ENCODE assay signal across 1 cellular context in the genomic region with DNA sequence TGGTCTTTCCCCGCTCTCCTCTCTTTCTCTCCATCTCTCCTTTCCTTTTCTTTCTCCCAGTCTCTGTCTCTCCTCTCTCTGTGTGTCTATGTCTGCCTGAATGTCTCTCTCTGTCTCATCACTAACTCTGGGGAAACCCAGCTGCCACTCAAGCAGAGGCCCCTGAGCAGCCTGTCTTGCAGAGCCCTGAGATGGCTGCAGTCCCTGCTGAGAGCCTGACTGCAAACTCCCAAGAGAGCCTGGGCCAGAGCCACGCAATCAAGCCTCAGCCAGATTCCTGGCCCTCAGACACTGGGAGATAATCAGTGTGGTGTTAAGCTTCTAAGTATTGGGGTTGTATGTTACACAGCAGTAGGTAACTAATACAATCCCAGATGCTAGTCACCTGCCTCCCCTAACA.
TF ChIP-seq lines count a peak whose summit lies in the region.

No MANE protein-coding gene starts in this region.

TF ChIP-seq in H1, 55 proteins besides CTCF, POLR2A, EP300 and RAD21:
- TF ChIP-seq RXRA (IDR thresholded peaks at IDR 0.05; ENCODE audit: insufficient read depth, low read depth, low read length) (no peak), SIN3A (conservative IDR thresholded peaks at IDR 0.05 in 1 of 2, IDR thresholded peaks at IDR 0.05 in 1 of 2; ENCODE audit: low read depth in 1 of 2, low read length in 2 of 2) (no peak), NANOG (IDR thresholded peaks at IDR 0.05; ENCODE audit: insufficient read depth, low read depth, low read length, poor library complexity, severe bottlenecking) (no peak), HDAC6 (IDR thresholded peaks at IDR 0.05; ENCODE audit: low read depth, low read length) (no peak), FOSL1 (IDR thresholded peaks at IDR 0.05; ENCODE audit: insufficient read depth, low read depth, low read length) (no peak), RBBP5 (IDR thresholded peaks at IDR 0.05; ENCODE audit: borderline replicate concordance, low read depth, low read length) (no peak), GABPA (IDR thresholded peaks at IDR 0.05; ENCODE audit: borderline replicate concordance, insufficient read depth, low read length) (no peak), PHF8 (conservative IDR thresholded peaks at IDR 0.05; ENCODE audit: low read depth, low read length) (no peak), KDM4A (IDR thresholded peaks at IDR 0.05; ENCODE audit: low read depth, low read length, severe bottlenecking) (no peak), CBX5 (IDR thresholded peaks at IDR 0.05; ENCODE audit: low read depth, low read length) (no peak), JUND (IDR thresholded peaks at IDR 0.05; ENCODE audit: low read length) (no peak), CHD2 (IDR thresholded peaks at IDR 0.05; ENCODE audit: low read length) (no peak)
